ENCODE assay signal across 29 cellular contexts in the genomic region with DNA sequence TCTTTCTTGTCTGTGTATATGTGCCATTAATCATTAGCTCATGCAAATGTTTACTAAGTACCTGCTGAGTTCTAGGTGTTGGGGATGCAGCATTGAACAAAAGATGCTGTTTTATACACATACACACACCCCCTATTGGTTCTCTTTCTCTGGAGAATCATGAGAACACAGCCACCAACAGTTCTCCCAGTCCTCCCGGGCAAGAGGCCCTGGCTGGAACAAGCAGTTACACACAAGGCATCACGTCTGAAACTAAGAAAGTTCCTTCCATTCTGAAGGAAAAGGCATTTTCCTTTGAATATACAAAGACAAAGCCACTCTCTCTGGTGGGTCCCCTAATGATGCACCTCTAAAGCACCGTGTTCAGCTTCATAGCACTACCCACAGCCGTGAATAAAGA. TPM values are rescaled to one million over a fixed set of nuclear protein-coding genes. Genes with fewer than 3 reads are reported as not detected.
DNase-seq lines count a peak whose midpoint lies in the region; ATAC-seq and TF ChIP-seq lines count a peak whose summit lies in the region.
"Had no signal": no experiment of that assay in that cellular context is flagged by ENCODE, and none has a peak within 500 bp of the region (broad histone marks: within the 10 kb centered on the region; RNA-seq: fewer than 3 reads in every experiment).

No MANE protein-coding gene starts in this region.

- no peaks in the 10 kb centered on the region for H3K27me3 Mint-ChIP-seq in activated CD4-positive, alpha-beta T cell treated with anti-CD3 and anti-CD28 coated beads, Interleukin-2, amount 10 ng/mL, durations not matched to agents 24 days and 14 days
- H3K27me3 Mint-ChIP-seq in activated T-helper 17 cell treated with anti-CD3 and anti-CD28 coated beads, Interleukin-2, amount 50 U/mL, for 72 hours = no peaks in the 10 kb centered on the region
- H3K27me3 Mint-ChIP-seq in endodermal cell (ENCODE audit: insufficient read depth) = no peaks in the 10 kb centered on the region
- H3K27me3 Mint-ChIP-seq: CD4-positive, alpha-beta memory T cell had no signal

- peaks cover 13% of the 10 kb centered on the region for H3K36me3 ChIP-seq in endodermal cell (ENCODE audit: control insufficient read depth, insufficient read depth, low read length)

- intact Hi-C loops in activated CD4-positive, alpha-beta T cell treated with anti-CD3 and anti-CD28 coated beads, Interleukin-2, amount 10 ng/mL, durations not matched to agents 24 days and 14 days (cut with micrococcal nuclease) = no loop called here
- intact Hi-C loops in sciatic nerve (cut with DNase I) = no loop called here

- peak overlapping the region; percentile 19 for H3K27ac Mint-ChIP-seq in activated CD4-positive, alpha-beta T cell treated with anti-CD3 and anti-CD28 coated beads, Interleukin-2, amount 10 ng/mL, durations not matched to agents 24 days and 14 days
- H3K27ac Mint-ChIP-seq in activated T-helper 17 cell treated with anti-CD3 and anti-CD28 coated beads, Interleukin-2, amount 50 U/mL, for 72 hours = peak overlapping the region; percentile 67
- no peak overlapping the region for H3K27ac Mint-ChIP-seq in endodermal cell
- no peak overlapping the region for H3K27ac Mint-ChIP-seq in stimulated activated effector memory CD8-positive, alpha-beta T cell treated with anti-CD3 and anti-CD28 coated beads, Interleukin-12 subunit alpha, Interleukin-12 subunit beta, amount 100 ng/mL, for 72 hours

- no peaks in the 10 kb centered on the region for H3K4me1 ChIP-seq in endodermal cell (ENCODE audit: control insufficient read depth, insufficient read depth, low read length)
- H3K4me1 ChIP-seq: A549, SJCRH30 had no signal

- 84 to 90% methylated on average over 2 to 4 of the region's 4 CpGs for WGBS in endodermal cell (ENCODE audit: insufficient coverage in 1 of 2, insufficient read length in 1 of 2), 2 experiments

- H3K9ac ChIP-seq in endodermal cell (ENCODE audit: extremely low read depth, low read length, poor library complexity, severe bottlenecking) = no peak overlapping the region
- H3K9ac ChIP-seq: BLaER1 treated with 17β-estradiol and CSF1 and Interleukin-3, amounts not matched to agents 10 nM and 100 nM had no signal

- no peak for DNase-seq in activated CD4-positive, alpha-beta T cell treated with anti-CD3 and anti-CD28 coated beads, Interleukin-2, amount 10 ng/mL, durations not matched to agents 24 days and 14 days
- no peak for DNase-seq in activated CD4-positive, alpha-beta T cell treated with anti-CD3 and anti-CD28 coated beads for 48 hours
- DNase-seq in endodermal cell = peak; percentile 21
- DNase-seq in sciatic nerve (ENCODE audit: low spot score) = peak; percentile 7
- DNase-seq in cerebellar nuclear complex (lab: John Stamatoyannopoulos, UW) = no peak
- DNase-seq in stimulated activated effector memory CD8-positive, alpha-beta T cell treated with anti-CD3 and anti-CD28 coated beads, Interleukin-12 subunit alpha, Interleukin-12 subunit beta, amount 100 ng/mL, for 72 hours (ENCODE audit: low spot score in 2 of 2) = no peak
- DNase-seq: AML-193; CD4-positive, alpha-beta memory T cell; COR-L47; DMS79; EL; GDM1; HCEC 1CT; IMR-90; KG1; MM.1S; NCI-H2029 treated with DMSO at 0.1 percent for 48 hours; NCI-H446 treated with DMSO at 0.1 percent for 48 hours; NCI-H82; NK-92 treated with Interleukin-12 subunit alpha and Interleukin-12 subunit beta, amount 100 ng/mL, for 24 hours; PC-9; SJCRH30 had no signal

- H3K9me3 Mint-ChIP-seq in activated CD4-positive, alpha-beta T cell treated with anti-CD3 and anti-CD28 coated beads, Interleukin-2, amount 10 ng/mL, durations not matched to agents 24 days and 14 days = no peaks in the 10 kb centered on the region
- H3K9me3 Mint-ChIP-seq in activated T-helper 17 cell treated with anti-CD3 and anti-CD28 coated beads, Interleukin-2, amount 50 U/mL, for 72 hours = no peaks in the 10 kb centered on the region
- H3K9me3 Mint-ChIP-seq in endodermal cell = no peaks in the 10 kb centered on the region
- H3K9me3 Mint-ChIP-seq in stimulated activated effector memory CD8-positive, alpha-beta T cell treated with anti-CD3 and anti-CD28 coated beads, Interleukin-12 subunit alpha, Interleukin-12 subunit beta, amount 100 ng/mL, for 72 hours = no peaks in the 10 kb centered on the region
- H3K9me3 Mint-ChIP-seq: CD4-positive, alpha-beta memory T cell had no signal

- no peak for ATAC-seq in activated T-helper 17 cell treated with anti-CD3 and anti-CD28 coated beads, Interleukin-2, amount 50 U/mL, for 72 hours (replicated peaks)
- ATAC-seq in sciatic nerve = no peak
- ATAC-seq in stimulated activated effector memory CD8-positive, alpha-beta T cell treated with anti-CD3 and anti-CD28 coated beads, Interleukin-12 subunit alpha, Interleukin-12 subunit beta, amount 100 ng/mL, for 72 hours = no peak
- ATAC-seq: Right ventricle myocardium inferior had no signal

- H3K27ac ChIP-seq in endodermal cell (ENCODE audit: low read depth, low read length) = no peak overlapping the region
- H3K27ac ChIP-seq: A549, PC-9, SJCRH30 had no signal

- H3K9me3 ChIP-seq in endodermal cell (ENCODE audit: control insufficient read depth, low read length) = no peaks in the 10 kb centered on the region
- H3K9me3 ChIP-seq: A549; BLaER1 treated with 17β-estradiol and CSF1 and Interleukin-3, amounts not matched to agents 10 nM and 100 nM; SJCRH30 had no signal

- no peak for TF ChIP-seq CTCF in endodermal cell (conservative IDR thresholded peaks at IDR 0.05)

- H3K4me1 Mint-ChIP-seq in activated CD4-positive, alpha-beta T cell treated with anti-CD3 and anti-CD28 coated beads, Interleukin-2, amount 10 ng/mL, durations not matched to agents 24 days and 14 days = peaks cover 43% of the 10 kb centered on the region
- H3K4me1 Mint-ChIP-seq in activated T-helper 17 cell treated with anti-CD3 and anti-CD28 coated beads, Interleukin-2, amount 50 U/mL, for 72 hours = peaks cover 20% of the 10 kb centered on the region
- no peaks in the 10 kb centered on the region for H3K4me1 Mint-ChIP-seq in endodermal cell
- H3K4me1 Mint-ChIP-seq in stimulated activated effector memory CD8-positive, alpha-beta T cell treated with anti-CD3 and anti-CD28 coated beads, Interleukin-12 subunit alpha, Interleukin-12 subunit beta, amount 100 ng/mL, for 72 hours = peaks cover 22% of the 10 kb centered on the region

- no peak overlapping the region for H3K4me3 ChIP-seq in endodermal cell (ENCODE audit: low read length)
- H3K4me3 ChIP-seq: A549; BLaER1 treated with 17β-estradiol and CSF1 and Interleukin-3, amounts not matched to agents 10 nM and 100 nM; GM12878; PC-9; SJCRH30 had no signal

- H3K27me3 ChIP-seq in endodermal cell (ENCODE audit: control insufficient read depth, insufficient read depth, low read length, poor library complexity, severe bottlenecking) = no peaks in the 10 kb centered on the region
- H3K27me3 ChIP-seq: BLaER1 treated with 17β-estradiol and CSF1 and Interleukin-3, amounts not matched to agents 10 nM and 100 nM; SJCRH30 had no signal

- peaks cover 51% of the 10 kb centered on the region for H3K36me3 Mint-ChIP-seq in activated CD4-positive, alpha-beta T cell treated with anti-CD3 and anti-CD28 coated beads, Interleukin-2, amount 10 ng/mL, durations not matched to agents 24 days and 14 days (ENCODE audit: low read depth)
- H3K36me3 Mint-ChIP-seq in activated T-helper 17 cell treated with anti-CD3 and anti-CD28 coated beads, Interleukin-2, amount 50 U/mL, for 72 hours (ENCODE audit: low read depth) = peaks cover 40% of the 10 kb centered on the region
- peaks cover 22% of the 10 kb centered on the region for H3K36me3 Mint-ChIP-seq in endodermal cell (ENCODE audit: low read depth)
- H3K36me3 Mint-ChIP-seq in stimulated activated effector memory CD8-positive, alpha-beta T cell treated with anti-CD3 and anti-CD28 coated beads, Interleukin-12 subunit alpha, Interleukin-12 subunit beta, amount 100 ng/mL, for 72 hours = peaks cover 45% of the 10 kb centered on the region

- no peak overlapping the region for H3K4me3 Mint-ChIP-seq in activated CD4-positive, alpha-beta T cell treated with anti-CD3 and anti-CD28 coated beads, Interleukin-2, amount 10 ng/mL, durations not matched to agents 24 days and 14 days
- no peak overlapping the region for H3K4me3 Mint-ChIP-seq in activated T-helper 17 cell treated with anti-CD3 and anti-CD28 coated beads, Interleukin-2, amount 50 U/mL, for 72 hours
- no peak overlapping the region for H3K4me3 Mint-ChIP-seq in endodermal cell
- no peak overlapping the region for H3K4me3 Mint-ChIP-seq in stimulated activated effector memory CD8-positive, alpha-beta T cell treated with anti-CD3 and anti-CD28 coated beads, Interleukin-12 subunit alpha, Interleukin-12 subunit beta, amount 100 ng/mL, for 72 hours
- H3K4me3 Mint-ChIP-seq: CD4-positive, alpha-beta memory T cell had no signal

RNA-seq across cellular contexts. Expression of a gene that starts 10.8 kb away (rescaled TPM):
- 15.7 and 17.3 TPM in 2 replicates for total RNA-seq in activated CD4-positive, alpha-beta T cell treated with anti-CD3 and anti-CD28 coated beads, Interleukin-2, amount 10 ng/mL, durations not matched to agents 24 days and 14 days
- 10 to 100 TPM; 17.1 to 17.9 TPM for total RNA-seq in activated T-helper 17 cell treated with anti-CD3 and anti-CD28 coated beads, Interleukin-2, amount 50 U/mL, for 72 hours
- total RNA-seq in endodermal cell = 10 to 100 TPM; 15.5 to 16.1 TPM
- polyA plus RNA-seq in endodermal cell (2013, experiment 1 of 2) = 11.4 TPM
- polyA plus RNA-seq in endodermal cell (2013, experiment 2 of 2) = 9.0 TPM
- 25.1 TPM for total RNA-seq in sciatic nerve

RNA-seq across cellular contexts. Expression of a gene that starts 13.5 kb away (rescaled TPM):
- total RNA-seq in activated CD4-positive, alpha-beta T cell treated with anti-CD3 and anti-CD28 coated beads, Interleukin-2, amount 10 ng/mL, durations not matched to agents 24 days and 14 days = 15.4 and 16.3 TPM in 2 replicates
- total RNA-seq in activated T-helper 17 cell treated with anti-CD3 and anti-CD28 coated beads, Interleukin-2, amount 50 U/mL, for 72 hours = 10 to 100 TPM in 1 of 2 donors, 1 to 10 TPM in 1; 8.6 to 10.0 TPM
- total RNA-seq in endodermal cell (10 to 100 TPM; 23.1 to 31.6 TPM), sciatic nerve (19.8 TPM)
- polyA plus RNA-seq in endodermal cell (2013, experiment 1 of 2) = 11.8 TPM
- 10.7 TPM for polyA plus RNA-seq in endodermal cell (2013, experiment 2 of 2)

RNA-seq across cellular contexts. Expression of a gene that starts 37.3 kb away (rescaled TPM):
- not detected in 2 replicates for total RNA-seq in activated CD4-positive, alpha-beta T cell treated with anti-CD3 and anti-CD28 coated beads, Interleukin-2, amount 10 ng/mL, durations not matched to agents 24 days and 14 days
- total RNA-seq in activated T-helper 17 cell treated with anti-CD3 and anti-CD28 coated beads, Interleukin-2, amount 50 U/mL, for 72 hours = not detected
- not detected for total RNA-seq in endodermal cell
- polyA plus RNA-seq in endodermal cell (2013, experiment 1 of 2) = not detected
- not detected for polyA plus RNA-seq in endodermal cell (2013, experiment 2 of 2)
- total RNA-seq in sciatic nerve = not detected
- total RNA-seq: CD4-positive, alpha-beta memory T cell; GM12878; H1; IMR-90; PC-9; Right ventricle myocardium inferior; RPMI7951 had no signal
- polyA plus RNA-seq: A549; CD4-positive, alpha-beta memory T cell; GM12878; H1; IMR-90 had no signal

RNA-seq across cellular contexts. Expression of a gene that starts 56.7 kb away (rescaled TPM):
- total RNA-seq in activated CD4-positive, alpha-beta T cell treated with anti-CD3 and anti-CD28 coated beads, Interleukin-2, amount 10 ng/mL, durations not matched to agents 24 days and 14 days = not detected in 2 replicates
- total RNA-seq in activated T-helper 17 cell treated with anti-CD3 and anti-CD28 coated beads, Interleukin-2, amount 50 U/mL, for 72 hours = not detected
- not detected for total RNA-seq in endodermal cell
- not detected for polyA plus RNA-seq in endodermal cell (2013, experiment 1 of 2)
- polyA plus RNA-seq in endodermal cell (2013, experiment 2 of 2) = not detected
- 0.94 TPM for total RNA-seq in sciatic nerve
- total RNA-seq: CD4-positive, alpha-beta memory T cell; H1; IMR-90; PC-9; Right ventricle myocardium inferior; RPMI7951 had no signal
- polyA plus RNA-seq: A549; CD4-positive, alpha-beta memory T cell; GM12878; H1; IMR-90 had no signal

Comparison
In these comparisons a context has a peak if more than half of its experiments do, and no peak if none do; other contexts are left out.
1. DNase-seq: peak in endodermal cell (single experiment) and sciatic nerve (single experiment); none in activated CD4-positive, alpha-beta T cell treated with anti-CD3 and anti-CD28 coated beads, Interleukin-2, amount 10 ng/mL, durations not matched to agents 24 days and 14 days (single experiment), activated CD4-positive, alpha-beta T cell treated with anti-CD3 and anti-CD28 coated beads for 48 hours (single experiment), cerebellar nuclear complex (0 of 2) and stimulated activated effector memory CD8-positive, alpha-beta T cell treated with anti-CD3 and anti-CD28 coated beads, Interleukin-12 subunit alpha, Interleukin-12 subunit beta, amount 100 ng/mL, for 72 hours (0 of 2).
2. H3K27ac Mint-ChIP-seq: peak in activated CD4-positive, alpha-beta T cell treated with anti-CD3 and anti-CD28 coated beads, Interleukin-2, amount 10 ng/mL, durations not matched to agents 24 days and 14 days (single experiment) and activated T-helper 17 cell treated with anti-CD3 and anti-CD28 coated beads, Interleukin-2, amount 50 U/mL, for 72 hours (single experiment); none in endodermal cell (single experiment) and stimulated activated effector memory CD8-positive, alpha-beta T cell treated with anti-CD3 and anti-CD28 coated beads, Interleukin-12 subunit alpha, Interleukin-12 subunit beta, amount 100 ng/mL, for 72 hours (single experiment).